In genomic region chr7:2700141-2700850, GRCh38 we compare ENCODE assay signal across 24 cellular contexts. TPM values are rescaled to one million over a fixed set of nuclear protein-coding genes. Genes with fewer than 3 reads are reported as not detected.
DNase-seq lines count a peak whose midpoint lies in the region; ATAC-seq and TF ChIP-seq lines count a peak whose summit lies in the region.
"Had no signal": no experiment of that assay in that cellular context is flagged by ENCODE, and none has a peak within 500 bp of the region (broad histone marks: within the 10 kb centered on the region; RNA-seq: fewer than 3 reads in every experiment).

No MANE protein-coding gene starts in this region.

- H3K27ac ChIP-seq in CD8-positive, alpha-beta T cell (ENCODE audit: low read depth, low read length), result no peak overlapping the region
- H3K27ac ChIP-seq in SU-DHL-6 (ENCODE audit: low read depth, low read length), result peak overlapping the region; percentile 93
- no peak overlapping the region for H3K27ac ChIP-seq in tibial artery
- H3K27ac ChIP-seq: gastrocnemius medialis, SJCRH30, thyroid gland had no signal

- ATAC-seq in activated T-cell treated with anti-CD3 and anti-CD28 coated beads, Interleukin-2, amount 50 U/mL, for 4 hours, result no peak
- no peak for ATAC-seq in CD8-positive, alpha-beta T cell
- ATAC-seq in stimulated activated effector memory CD8-positive, alpha-beta T cell treated with anti-CD3 and anti-CD28 coated beads, Interleukin-12 subunit alpha, Interleukin-12 subunit beta, amount 100 ng/mL, for 72 hours, result no peak
- ATAC-seq in GM21619 (IDR thresholded peaks at IDR 0.05; ENCODE audit: unreplicated experiment), result no peak
- ATAC-seq: gastrocnemius medialis, HCT116 had no signal

- H3K4me2 ChIP-seq in SU-DHL-6 (ENCODE audit: low read depth, low read length, poor library complexity, severe bottlenecking), result peak overlapping the region; percentile 72

- no peaks in the 10 kb centered on the region for H3K27me3 Mint-ChIP-seq in activated T-cell treated with anti-CD3 and anti-CD28 coated beads, Interleukin-2, amount 50 U/mL, for 4 hours (ENCODE audit: low read depth)
- no peaks in the 10 kb centered on the region for H3K27me3 Mint-ChIP-seq in activated T-cell treated with anti-CD3 and anti-CD28 coated beads, Interleukin-2, amount 50 U/mL, for 24 hours
- H3K27me3 Mint-ChIP-seq in CD8-positive, alpha-beta T cell (ENCODE audit: low read depth), result no peaks in the 10 kb centered on the region
- H3K27me3 Mint-ChIP-seq: brain had no signal

- no peak for TF ChIP-seq CTCF in CD8-positive, alpha-beta T cell (IDR thresholded peaks at IDR 0.05)
- TF ChIP-seq CTCF in SU-DHL-6 (IDR thresholded peaks at IDR 0.05; ENCODE audit: insufficient read depth, low read length, poor library complexity, severe bottlenecking) (no peak), tibial artery (IDR thresholded peaks at IDR 0.05) (no peak)

- H3K9me3 ChIP-seq in CD8-positive, alpha-beta T cell (ENCODE audit: low read length), result no peaks in the 10 kb centered on the region
- no peaks in the 10 kb centered on the region for H3K9me3 ChIP-seq in SU-DHL-6 (ENCODE audit: insufficient read depth, low read length)
- H3K9me3 ChIP-seq in tibial artery, result no peaks in the 10 kb centered on the region
- H3K9me3 ChIP-seq: BE2C, gastrocnemius medialis, SJCRH30, thyroid gland had no signal

- CTCF ChIA-PET in CD8-positive, alpha-beta T cell (lab: Charles Lee), result interaction anchor here (1.2 to 5.5 kb wide), 7 partner anchors 10 to 29 kb away, joined by 3 to 59 read pairs (median 7); no protein-coding TSS in a partner anchor

- H3K9ac ChIP-seq in SU-DHL-6 (ENCODE audit: low read length), result peak overlapping the region; percentile 62

- no peak overlapping the region for H3K27ac Mint-ChIP-seq in activated T-cell treated with anti-CD3 and anti-CD28 coated beads, Interleukin-2, amount 50 U/mL, for 24 hours
- peak overlapping the region; percentile 55 for H3K27ac Mint-ChIP-seq in CD8-positive, alpha-beta T cell
- no peak overlapping the region for H3K27ac Mint-ChIP-seq in stimulated activated effector memory CD8-positive, alpha-beta T cell treated with anti-CD3 and anti-CD28 coated beads, Interleukin-12 subunit alpha, Interleukin-12 subunit beta, amount 100 ng/mL, for 72 hours

- H3K4me1 Mint-ChIP-seq in activated T-cell treated with anti-CD3 and anti-CD28 coated beads, Interleukin-2, amount 50 U/mL, for 4 hours (ENCODE audit: low read depth), result peaks cover 22% of the 10 kb centered on the region
- H3K4me1 Mint-ChIP-seq in activated T-cell treated with anti-CD3 and anti-CD28 coated beads, Interleukin-2, amount 50 U/mL, for 24 hours (ENCODE audit: low read depth), result peaks cover 23% of the 10 kb centered on the region
- H3K4me1 Mint-ChIP-seq in CD8-positive, alpha-beta T cell (ENCODE audit: low read depth), result peaks cover 21% of the 10 kb centered on the region
- H3K4me1 Mint-ChIP-seq in stimulated activated effector memory CD8-positive, alpha-beta T cell treated with anti-CD3 and anti-CD28 coated beads, Interleukin-12 subunit alpha, Interleukin-12 subunit beta, amount 100 ng/mL, for 72 hours, result peaks cover 32% of the 10 kb centered on the region

- H3K9me3 Mint-ChIP-seq in activated T-cell treated with anti-CD3 and anti-CD28 coated beads, Interleukin-2, amount 50 U/mL, for 4 hours, result no peaks in the 10 kb centered on the region
- no peaks in the 10 kb centered on the region for H3K9me3 Mint-ChIP-seq in activated T-cell treated with anti-CD3 and anti-CD28 coated beads, Interleukin-2, amount 50 U/mL, for 24 hours
- no peaks in the 10 kb centered on the region for H3K9me3 Mint-ChIP-seq in CD8-positive, alpha-beta T cell
- no peaks in the 10 kb centered on the region for H3K9me3 Mint-ChIP-seq in stimulated activated effector memory CD8-positive, alpha-beta T cell treated with anti-CD3 and anti-CD28 coated beads, Interleukin-12 subunit alpha, Interleukin-12 subunit beta, amount 100 ng/mL, for 72 hours
- H3K9me3 Mint-ChIP-seq: activated CD4-positive, alpha-beta memory T cell treated with anti-CD3 and anti-CD28 coated beads, Interleukin-2, amount 10 ng/mL, durations not matched to agents 7 days and 5 days had no signal

- no peaks in the 10 kb centered on the region for H3K79me2 ChIP-seq in SU-DHL-6 (ENCODE audit: insufficient read depth, low read length)

- H3K36me3 ChIP-seq in CD8-positive, alpha-beta T cell (ENCODE audit: insufficient read depth, low read length), result no peaks in the 10 kb centered on the region
- no peaks in the 10 kb centered on the region for H3K36me3 ChIP-seq in SU-DHL-6 (ENCODE audit: low read length)
- no peaks in the 10 kb centered on the region for H3K36me3 ChIP-seq in tibial artery
- H3K36me3 ChIP-seq: BE2C, gastrocnemius medialis, SJCRH30, thyroid gland had no signal

- H3K27me3 ChIP-seq in CD8-positive, alpha-beta T cell (ENCODE audit: insufficient read depth, low read length), result no peaks in the 10 kb centered on the region
- no peaks in the 10 kb centered on the region for H3K27me3 ChIP-seq in SU-DHL-6 (ENCODE audit: low read length)
- no peaks in the 10 kb centered on the region for H3K27me3 ChIP-seq in tibial artery
- H3K27me3 ChIP-seq: BE2C, gastrocnemius medialis, thyroid gland had no signal

- no peaks in the 10 kb centered on the region for H4K20me1 ChIP-seq in SU-DHL-6 (ENCODE audit: low read depth, low read length)

- H3K9me2 ChIP-seq in SU-DHL-6 (replicated peaks; ENCODE audit: insufficient read depth, low read length), result no peaks in the 10 kb centered on the region

- H3K4me3 ChIP-seq in CD8-positive, alpha-beta T cell (ENCODE audit: low read depth, low read length), result no peak overlapping the region
- H3K4me3 ChIP-seq in SU-DHL-6 (ENCODE audit: insufficient read depth, low read length, poor library complexity, severe bottlenecking), result no peak overlapping the region
- H3K4me3 ChIP-seq in tibial artery, result no peak overlapping the region
- H3K4me3 ChIP-seq: gastrocnemius medialis, SJCRH30, thyroid gland had no signal

- peaks cover 20% of the 10 kb centered on the region for H3F3A ChIP-seq in SU-DHL-6 (ENCODE audit: insufficient read depth)

- DNase-seq in activated T-cell treated with anti-CD3 and anti-CD28 coated beads, Interleukin-2, amount 50 U/mL, for 4 hours, result no peak
- DNase-seq in activated T-cell treated with anti-CD3 and anti-CD28 coated beads, Interleukin-2, amount 50 U/mL, for 24 hours, result no peak
- no peak for DNase-seq in CD8-positive, alpha-beta T cell
- no peak for DNase-seq in stimulated activated effector memory CD8-positive, alpha-beta T cell treated with anti-CD3 and anti-CD28 coated beads, Interleukin-12 subunit alpha, Interleukin-12 subunit beta, amount 100 ng/mL, for 72 hours (ENCODE audit: low spot score in 2 of 2)
- DNase-seq in activated gamma-delta T cell treated with Interleukin-2 at 50 U/mL for 16 hours (no peak), tibial artery (no peak)
- DNase-seq: activated CD4-positive, alpha-beta memory T cell treated with anti-CD3 and anti-CD28 coated beads, Interleukin-2, amount 10 ng/mL, durations not matched to agents 7 days and 5 days; activated gamma-delta T cell; activated T-cell treated with anti-CD3 and anti-CD28 coated beads for 4 hours; BE2C; COR-L47; gastrocnemius medialis; NCI-H1048; NCI-H446; NCI-H774; SJCRH30; stimulated activated CD4-positive, alpha-beta T cell treated with anti-CD3 and anti-CD28 coated beads, Interleukin-1b, Interleukin-23, amount 100 ng/mL, for 48 hours; thyroid gland had no signal

- POLR2A ChIA-PET in CD8-positive, alpha-beta T cell (lab: Charles Lee), result interaction anchor here (3.1 kb wide), 1 partner anchor 10 kb away, joined by 19 read pairs; no protein-coding TSS in a partner anchor

- H3K4me3 Mint-ChIP-seq in activated T-cell treated with anti-CD3 and anti-CD28 coated beads, Interleukin-2, amount 50 U/mL, for 4 hours, result peak overlapping the region; percentile 9
- H3K4me3 Mint-ChIP-seq in activated T-cell treated with anti-CD3 and anti-CD28 coated beads, Interleukin-2, amount 50 U/mL, for 24 hours, result no peak overlapping the region
- H3K4me3 Mint-ChIP-seq in CD8-positive, alpha-beta T cell, result no peak overlapping the region
- peak overlapping the region; percentile 61 for H3K4me3 Mint-ChIP-seq in stimulated activated effector memory CD8-positive, alpha-beta T cell treated with anti-CD3 and anti-CD28 coated beads, Interleukin-12 subunit alpha, Interleukin-12 subunit beta, amount 100 ng/mL, for 72 hours
- H3K4me3 Mint-ChIP-seq: brain had no signal

- no peak overlapping the region for H2AFZ ChIP-seq in SU-DHL-6 (ENCODE audit: low read depth, low read length, severe bottlenecking)

- intact Hi-C loops in CD8-positive, alpha-beta T cell (cut with DNase I, micrococcal nuclease), result no loop called here
- intact Hi-C loops in tibial artery (cut with DNase I; ENCODE audit: low total_unique reads), result no loop called here

- no peaks in the 10 kb centered on the region for H3K36me3 Mint-ChIP-seq in activated T-cell treated with anti-CD3 and anti-CD28 coated beads, Interleukin-2, amount 50 U/mL, for 4 hours (ENCODE audit: insufficient read depth)
- H3K36me3 Mint-ChIP-seq in activated T-cell treated with anti-CD3 and anti-CD28 coated beads, Interleukin-2, amount 50 U/mL, for 24 hours (ENCODE audit: low read depth), result no peaks in the 10 kb centered on the region
- no peaks in the 10 kb centered on the region for H3K36me3 Mint-ChIP-seq in CD8-positive, alpha-beta T cell
- H3K36me3 Mint-ChIP-seq in stimulated activated effector memory CD8-positive, alpha-beta T cell treated with anti-CD3 and anti-CD28 coated beads, Interleukin-12 subunit alpha, Interleukin-12 subunit beta, amount 100 ng/mL, for 72 hours, result peaks cover 12% of the 10 kb centered on the region

- H3K4me1 ChIP-seq in CD8-positive, alpha-beta T cell (ENCODE audit: insufficient read depth, low read length), result peaks cover 23% of the 10 kb centered on the region
- H3K4me1 ChIP-seq in tibial artery, result peaks cover 0 to 16% (median 9%) of the 10 kb centered on the region in 4 donors
- H3K4me1 ChIP-seq: BE2C, gastrocnemius medialis, thyroid gland had no signal

RNA-seq across cellular contexts. Expression of gene AMZ1, which starts 12.3 kb away (rescaled TPM):
- total RNA-seq in activated T-cell treated with anti-CD3 and anti-CD28 coated beads, Interleukin-2, amount 50 U/mL, for 4 hours, result under 1 TPM in 1 of 3 donors, not detected in 2; 0.03 TPM
- under 1 TPM; 0.47 to 0.54 TPM for total RNA-seq in CD8-positive, alpha-beta T cell
- total RNA-seq: endothelial cell of umbilical vein, G401, gastrocnemius medialis had no signal

Comparison
In these comparisons a context has a peak if more than half of its experiments do, and no peak if none do; other contexts are left out.
1. H3K4me3 Mint-ChIP-seq: peak in activated T-cell treated with anti-CD3 and anti-CD28 coated beads, Interleukin-2, amount 50 U/mL, for 4 hours (single experiment) and stimulated activated effector memory CD8-positive, alpha-beta T cell treated with anti-CD3 and anti-CD28 coated beads, Interleukin-12 subunit alpha, Interleukin-12 subunit beta, amount 100 ng/mL, for 72 hours (single experiment); none in activated T-cell treated with anti-CD3 and anti-CD28 coated beads, Interleukin-2, amount 50 U/mL, for 24 hours (single experiment) and CD8-positive, alpha-beta T cell (single experiment).